35 cellular contexts compared by ENCODE assay signal in genomic region chr9:110457245-110457644, GRCh38.
"Had no signal": no experiment of that assay in that cellular context is flagged by ENCODE, and none has a peak within 500 bp of the region (broad histone marks: within the 10 kb centered on the region; RNA-seq: fewer than 3 reads in every experiment).

No MANE protein-coding gene starts in this region.

- H3K27me3 ChIP-seq: MG63 had no signal

- H3K4me3 ChIP-seq: MG63 had no signal

- H3K9me3 ChIP-seq: MG63 had no signal

- DNase-seq: Karpas-422, Kasumi-1, MG63, MM.1S, MV-4-11, NCI-H1048, NCI-H1092, NCI-H1092 treated with DMSO at 0.1 percent for 48 hours, NCI-H1105, NCI-H1105 treated with DMSO at 0.1 percent for 48 hours, NCI-H1417, NCI-H1417 treated with DMSO at 0.1 percent for 48 hours, NCI-H1436, NCI-H1436 treated with DMSO at 0.1 percent for 48 hours, NCI-H146, NCI-H1694, NCI-H1694 treated with DMSO at 0.1 percent for 48 hours, NCI-H187, NCI-H187 treated with DMSO at 0.1 percent for 48 hours, NCI-H1930, NCI-H2029, NCI-H2029 treated with DMSO at 0.1 percent for 48 hours, NCI-H2081, NCI-H2081 treated with DMSO at 0.1 percent for 48 hours, NCI-H2107, NCI-H2171, NCI-H2171 treated with DMSO at 0.1 percent for 48 hours, NCI-H2227 treated with DMSO at 0.1 percent for 48 hours, NCI-H226, NCI-H345, NCI-H446, NCI-H446 treated with DMSO at 0.1 percent for 48 hours, NCI-H510A, NCI-H510A treated with DMSO at 0.1 percent for 48 hours, NCI-H524 had no signal
